1 cellular context compared by ENCODE assay signal in genomic region chr12:6869049-6870021, GRCh38.
TF ChIP-seq lines count a peak whose summit lies in the region.

No MANE protein-coding gene starts in this region.

TF ChIP-seq in K562, 482 proteins besides CTCF, POLR2A, EP300 and RAD21:
- TF ChIP-seq MNT (conservative IDR thresholded peaks at IDR 0.05) (peak in 1 of 2 experiments; percentile 9; a peak in 1 of 4 replicates), HOXB6 (CRISPR knock-in tag; IDR thresholded peaks at IDR 0.05; ENCODE audit: borderline replicate concordance) (no peak), CTBP1 (IDR thresholded peaks at IDR 0.05; ENCODE audit: borderline replicate concordance) (peak; percentile 80), STAG1 (CRISPR knock-in tag; IDR thresholded peaks at IDR 0.05; ENCODE audit: borderline replicate concordance) (peak; percentile 15; the same call in 1 of the 2 replicates), SMC3 (conservative IDR thresholded peaks at IDR 0.05; ENCODE audit: insufficient read depth, low read depth, low read length) (0 out of 2 replicates have a peak, but pooled peaks have one; percentile 7), MAX (CRISPR knock-in tag; IDR thresholded peaks at IDR 0.05) (peak; percentile 20; the same call in 1 of the 2 replicates), RAD51 (IDR thresholded peaks at IDR 0.05; ENCODE audit: borderline replicate concordance, low read depth) (no peak), ZNF592 (IDR thresholded peaks at IDR 0.05) (0 out of 2 replicates have a peak, but pooled peaks have one; percentile 6), JUND (IDR thresholded peaks at IDR 0.05; ENCODE audit: borderline replicate concordance, low read depth, low read length) (0 out of 2 replicates have a peak, but pooled peaks have one; percentile 12), JUND (tag; IDR thresholded peaks at IDR 0.05; ENCODE audit: borderline replicate concordance, low read depth, low read length) (no peak), POLR2G (IDR thresholded peaks at IDR 0.05; ENCODE audit: low read depth, low read length) (no peak), XRCC5 (IDR thresholded peaks at IDR 0.05; ENCODE audit: low read depth, low read length) (0 out of 2 replicates have a peak, but pooled peaks have one; percentile 32), ZNF146 (CRISPR knock-in tag; IDR thresholded peaks at IDR 0.05; ENCODE audit: unreplicated experiment) (no peak), ZNF511 (CRISPR knock-in tag; IDR thresholded peaks at IDR 0.05) (no peak), NR1H2 (CRISPR knock-in tag; IDR thresholded peaks at IDR 0.05) (no peak), GABPA (tag; conservative IDR thresholded peaks at IDR 0.05; ENCODE audit: low read depth) (no peak), KDM1A (IDR thresholded peaks at IDR 0.05) (0 out of 4 replicates have a peak, but pooled peaks of 1 of the 2 experiments have one; percentile 15), POLR2AphosphoS5 (IDR thresholded peaks at IDR 0.05; ENCODE audit: control insufficient read depth, insufficient read depth, low read depth, low read length) (0 out of 2 replicates have a peak, but pooled peaks have one; percentile 31), HDAC2 (IDR thresholded peaks at IDR 0.05) (peak; percentile 31; the same call in 1 of the 2 replicates), RCOR1 (IDR thresholded peaks at IDR 0.05; ENCODE audit: borderline replicate concordance in 1 of 2, low read depth in 2 of 2, low read length in 2 of 2) (peak in 1 of 2 experiments; percentile 55; a peak in 1 of 4 replicates), ZC3H8 (IDR thresholded peaks at IDR 0.05) (no peak), CHAMP1 (IDR thresholded peaks at IDR 0.05) (no peak), ESRRA (IDR thresholded peaks at IDR 0.05; ENCODE audit: borderline replicate concordance, low read depth) (peak; percentile 88), ZNF12 (CRISPR knock-in tag; IDR thresholded peaks at IDR 0.05) (no peak), TRIM25 (IDR thresholded peaks at IDR 0.05; ENCODE audit: borderline replicate concordance) (no peak), ZNF277 (CRISPR knock-in tag; IDR thresholded peaks at IDR 0.05; ENCODE audit: borderline replicate concordance) (no peak), CREB3 (tag; conservative IDR thresholded peaks at IDR 0.05; ENCODE audit: low read depth) (no peak), NCOR1 (IDR thresholded peaks at IDR 0.05) (0 out of 2 replicates have a peak, but pooled peaks have one; percentile 8), SREBF1 (IDR thresholded peaks at IDR 0.05; ENCODE audit: borderline replicate concordance, low read depth, low read length) (no peak), CTCFL (IDR thresholded peaks at IDR 0.05; ENCODE audit: borderline replicate concordance, insufficient read depth, low read depth, low read length, poor library complexity, severe bottlenecking) (peak; percentile 78), ZEB2 (IDR thresholded peaks at IDR 0.05) (peak; percentile 15; the same call in 1 of the 2 replicates), TFAP4 (CRISPR knock-in tag; IDR thresholded peaks at IDR 0.05; ENCODE audit: borderline replicate concordance) (peak; percentile 34; the same call in 1 of the 2 replicates), MLX (CRISPR knock-in tag; conservative IDR thresholded peaks at IDR 0.05) (no peak), MAZ (CRISPR knock-in tag; conservative IDR thresholded peaks at IDR 0.05 in 1 of 2, IDR thresholded peaks at IDR 0.05 in 1 of 2) (no peak)
